Comparison of ENCODE assay signal across 33 cellular contexts in genomic region chr5:171610053-171610452, GRCh38.
"Had no signal": no experiment of that assay in that cellular context is flagged by ENCODE, and none has a peak within 500 bp of the region (broad histone marks: within the 10 kb centered on the region; RNA-seq: fewer than 3 reads in every experiment).

No MANE protein-coding gene starts in this region.

- H3K36me3 Mint-ChIP-seq: activated naive CD4-positive, alpha-beta T cell treated with anti-CD3 and anti-CD28 coated beads, Interleukin-2, amount 10 ng/mL, durations not matched to agents 7 days and 5 days; activated naive CD8-positive, alpha-beta T cell treated with anti-CD3 and anti-CD28 coated beads, Interleukin-2, amount 10 ng/mL, durations not matched to agents 7 days and 5 days; brain had no signal

- H3K4me3 Mint-ChIP-seq: activated CD4-positive, alpha-beta memory T cell treated with anti-CD3 and anti-CD28 coated beads, Interleukin-2, amount 10 ng/mL, durations not matched to agents 7 days and 5 days; activated CD4-positive, alpha-beta T cell treated with anti-CD3 and anti-CD28 coated beads, Interleukin-2, amount 10 ng/mL, durations not matched to agents 7 days and 5 days; activated naive CD4-positive, alpha-beta T cell treated with anti-CD3 and anti-CD28 coated beads, Interleukin-2, amount 10 ng/mL, durations not matched to agents 7 days and 5 days; activated naive CD8-positive, alpha-beta T cell treated with anti-CD3 and anti-CD28 coated beads, Interleukin-2, amount 10 ng/mL, durations not matched to agents 7 days and 5 days; activated T-cell treated with anti-CD3 and anti-CD28 coated beads, Interleukin-2, amount 50 U/mL, for 24 hours; activated T-cell treated with anti-CD3 and anti-CD28 coated beads, Interleukin-2, amount 50 U/mL, for 72 hours; brain; T-helper 17 cell; T-helper 2 cell treated with Interferon-gamma antibody and Interleukin-4, amounts not matched to agents 5 μg/mL and 100 μg/mL, for 36 hours had no signal

- H3K9me3 Mint-ChIP-seq: activated CD4-positive, alpha-beta T cell treated with anti-CD3 and anti-CD28 coated beads, Interleukin-2, amount 10 ng/mL, durations not matched to agents 7 days and 5 days; activated naive CD4-positive, alpha-beta T cell treated with anti-CD3 and anti-CD28 coated beads, Interleukin-2, amount 10 ng/mL, durations not matched to agents 7 days and 5 days; activated naive CD8-positive, alpha-beta T cell treated with anti-CD3 and anti-CD28 coated beads, Interleukin-2, amount 10 ng/mL, durations not matched to agents 7 days and 5 days had no signal

- DNase-seq: activated CD4-positive, alpha-beta memory T cell treated with anti-CD3 and anti-CD28 coated beads, Interleukin-2, amount 10 ng/mL, durations not matched to agents 7 days and 5 days; activated CD4-positive, alpha-beta T cell treated with anti-CD3 and anti-CD28 coated beads for 4 hours; activated CD4-positive, alpha-beta T cell treated with anti-CD3 and anti-CD28 coated beads, Interleukin-2, amount 10 ng/mL, durations not matched to agents 7 days and 5 days; activated CD4-positive, alpha-beta T cell treated with anti-CD3 and anti-CD28 coated beads, Interleukin-2, amount 50 U/mL, for 4 hours; activated CD4-positive, CD25-positive, alpha-beta regulatory T cell; activated CD4-positive, CD25-positive, alpha-beta regulatory T cell treated with anti-CD3 and anti-CD28 coated beads, Interleukin-2, amount 50 U/mL, for 72 hours; activated CD8-positive, alpha-beta memory T cell treated with anti-CD3 and anti-CD28 coated beads, Interleukin-2, amount 50 U/mL, for 48 hours; activated gamma-delta T cell; activated naive CD4-positive, alpha-beta T cell; activated naive CD4-positive, alpha-beta T cell treated with anti-CD3 and anti-CD28 coated beads, Interleukin-2, amount 10 ng/mL, durations not matched to agents 7 days and 5 days; activated naive CD8-positive, alpha-beta T cell treated with anti-CD3 and anti-CD28 coated beads, Interleukin-2, amount 10 ng/mL, durations not matched to agents 7 days and 5 days; activated T-cell treated with anti-CD3 and anti-CD28 coated beads for 4 hours; activated T-cell treated with anti-CD3 and anti-CD28 coated beads, Interleukin-2, amount 50 U/mL, for 24 hours; activated T-cell treated with anti-CD3 and anti-CD28 coated beads, Interleukin-2, amount 50 U/mL, for 72 hours; central memory CD4-positive, alpha-beta T cell; cerebellar nuclear complex; colonic mucosa; effector memory CD4-positive, alpha-beta T cell; erythroblast; foreskin keratinocyte; gastrocnemius medialis; glutamatergic neuron; heart left ventricle; T-helper 1 cell; T-helper 17 cell; T1000 had no signal

- H3K27me3 ChIP-seq: ascending aorta, cardiac muscle cell, colonic mucosa had no signal

- H3K4me3 ChIP-seq: ascending aorta, breast epithelium, cardiac muscle cell, colonic mucosa, esophagus muscularis mucosa, gastrocnemius medialis, heart left ventricle had no signal

- ATAC-seq: activated naive CD4-positive, alpha-beta T cell treated with anti-CD3 and anti-CD28 coated beads, Interleukin-2, amount 50 U/mL, for 72 hours; activated T-cell treated with anti-CD3 and anti-CD28 coated beads, Interleukin-2, amount 50 U/mL, for 72 hours; foreskin keratinocyte; gastrocnemius medialis; heart left ventricle; T-helper 17 cell had no signal

- H3K4me1 ChIP-seq: ascending aorta, breast epithelium, colonic mucosa, esophagus muscularis mucosa, foreskin keratinocyte, gastrocnemius medialis had no signal

- H3K27ac Mint-ChIP-seq: activated CD4-positive, alpha-beta memory T cell treated with anti-CD3 and anti-CD28 coated beads, Interleukin-2, amount 10 ng/mL, durations not matched to agents 7 days and 5 days; activated CD4-positive, alpha-beta T cell treated with anti-CD3 and anti-CD28 coated beads, Interleukin-2, amount 10 ng/mL, durations not matched to agents 7 days and 5 days; activated naive CD4-positive, alpha-beta T cell treated with anti-CD3 and anti-CD28 coated beads, Interleukin-2, amount 10 ng/mL, durations not matched to agents 7 days and 5 days; activated naive CD8-positive, alpha-beta T cell treated with anti-CD3 and anti-CD28 coated beads, Interleukin-2, amount 10 ng/mL, durations not matched to agents 7 days and 5 days; activated T-cell treated with anti-CD3 and anti-CD28 coated beads, Interleukin-2, amount 50 U/mL, for 24 hours; activated T-cell treated with anti-CD3 and anti-CD28 coated beads, Interleukin-2, amount 50 U/mL, for 72 hours; brain; T-helper 17 cell; T-helper 2 cell treated with Interferon-gamma antibody and Interleukin-4, amounts not matched to agents 5 μg/mL and 100 μg/mL, for 36 hours had no signal

- H3K9me3 ChIP-seq: ascending aorta, colonic mucosa, gastrocnemius medialis had no signal

- H3K27ac ChIP-seq: ascending aorta, breast epithelium, cardiac muscle cell, colonic mucosa, esophagus muscularis mucosa, foreskin keratinocyte, gastrocnemius medialis, heart left ventricle had no signal

- H3K4me1 Mint-ChIP-seq: activated CD4-positive, alpha-beta memory T cell treated with anti-CD3 and anti-CD28 coated beads, Interleukin-2, amount 10 ng/mL, durations not matched to agents 7 days and 5 days; activated CD4-positive, alpha-beta T cell treated with anti-CD3 and anti-CD28 coated beads, Interleukin-2, amount 10 ng/mL, durations not matched to agents 7 days and 5 days; activated naive CD4-positive, alpha-beta T cell treated with anti-CD3 and anti-CD28 coated beads, Interleukin-2, amount 10 ng/mL, durations not matched to agents 7 days and 5 days; activated naive CD8-positive, alpha-beta T cell treated with anti-CD3 and anti-CD28 coated beads, Interleukin-2, amount 10 ng/mL, durations not matched to agents 7 days and 5 days; T-helper 17 cell had no signal

- H3K36me3 ChIP-seq: ascending aorta, breast epithelium, cardiac muscle cell, colonic mucosa, esophagus muscularis mucosa, gastrocnemius medialis, heart left ventricle had no signal
